ENCODE assay signal across 3 cellular contexts in genomic region chr17:75915268-75915667, GRCh38.
TF ChIP-seq lines count a peak whose summit lies in the region.

No MANE protein-coding gene starts in this region.

TF ChIP-seq in HCT116, 20 proteins besides CTCF, POLR2A, EP300 and RAD21:
- TF ChIP-seq ZBTB33 (IDR thresholded peaks at IDR 0.05; ENCODE audit: extremely low read depth, insufficient replicate concordance, low read length): no peak
- no peak for TF ChIP-seq EGR1 (IDR thresholded peaks at IDR 0.05; ENCODE audit: low read depth)
- TF ChIP-seq POLR2AphosphoS5 (IDR thresholded peaks at IDR 0.05; ENCODE audit: low read depth, low read length): no peak
- TF ChIP-seq ZFX (IDR thresholded peaks at IDR 0.05): no peak
- TF ChIP-seq SIN3A (IDR thresholded peaks at IDR 0.05; ENCODE audit: low read depth): no peak
- TF ChIP-seq JUND (IDR thresholded peaks at IDR 0.05): no peak
- no peak for TF ChIP-seq YY1 (IDR thresholded peaks at IDR 0.05; ENCODE audit: extremely low read depth, insufficient replicate concordance, low read depth, low read length)
- TF ChIP-seq EZH2 (IDR thresholded peaks at IDR 0.05): no peak
- TF ChIP-seq SP1 (IDR thresholded peaks at IDR 0.05; ENCODE audit: low read depth): no peak
- TF ChIP-seq EZH2phosphoT487 (IDR thresholded peaks at IDR 0.05; ENCODE audit: borderline replicate concordance): no peak
- TF ChIP-seq FOSL1 (IDR thresholded peaks at IDR 0.05; ENCODE audit: low read depth): no peak
- TF ChIP-seq TCF7L2 (IDR thresholded peaks at IDR 0.05; ENCODE audit: borderline replicate concordance, extremely low read depth, insufficient read depth, insufficient read length): no peak
- TF ChIP-seq SRF (IDR thresholded peaks at IDR 0.05; ENCODE audit: low read depth): no peak
- no peak for TF ChIP-seq CBX3 (IDR thresholded peaks at IDR 0.05; ENCODE audit: low read depth)

TF ChIP-seq in WTC11, 78 proteins besides CTCF, POLR2A, EP300 and RAD21:
- TF ChIP-seq CDX4 (CRISPR knock-in tag; IDR thresholded peaks at IDR 0.05; ENCODE audit: borderline replicate concordance) (no peak), NR3C1 (CRISPR knock-in tag; conservative IDR thresholded peaks at IDR 0.05; ENCODE audit: low read depth) (no peak), E2F1 (CRISPR knock-in tag; IDR thresholded peaks at IDR 0.05) (no peak), ZSCAN18 (CRISPR knock-in tag; IDR thresholded peaks at IDR 0.05) (no peak), TP53 (CRISPR knock-in tag; IDR thresholded peaks at IDR 0.05) (no peak), ZNF138 (CRISPR knock-in tag; conservative IDR thresholded peaks at IDR 0.05) (no peak), E2F4 (CRISPR knock-in tag; IDR thresholded peaks at IDR 0.05; ENCODE audit: borderline replicate concordance, low read depth) (no peak), SMAD3 (CRISPR knock-in tag; IDR thresholded peaks at IDR 0.05; ENCODE audit: borderline replicate concordance) (no peak), NR1H2 (CRISPR knock-in tag; IDR thresholded peaks at IDR 0.05) (no peak), MYBL2 (CRISPR knock-in tag; IDR thresholded peaks at IDR 0.05) (no peak), IRF2 (CRISPR knock-in tag; IDR thresholded peaks at IDR 0.05; ENCODE audit: borderline replicate concordance, low read depth) (no peak), ZNF281 (CRISPR knock-in tag; IDR thresholded peaks at IDR 0.05) (no peak), KAT7 (CRISPR knock-in tag; IDR thresholded peaks at IDR 0.05; ENCODE audit: borderline replicate concordance) (no peak), RORB (CRISPR knock-in tag; IDR thresholded peaks at IDR 0.05) (no peak), MXD4 (CRISPR knock-in tag; IDR thresholded peaks at IDR 0.05; ENCODE audit: borderline replicate concordance) (no peak)
TF ChIP-seq in WTC11: peak in this region for 0.

TF ChIP-seq in SK-N-SH, 30 proteins besides CTCF, POLR2A, EP300 and RAD21:
- TF ChIP-seq IRF3 (IDR thresholded peaks at IDR 0.05; ENCODE audit: low read depth, low read length) (no peak), PBX3 (IDR thresholded peaks at IDR 0.05) (no peak), MAX (IDR thresholded peaks at IDR 0.05; ENCODE audit: low read depth) (no peak), POLR2AphosphoS5 (IDR thresholded peaks at IDR 0.05; ENCODE audit: low read depth, low read length) (no peak), REST (IDR thresholded peaks at IDR 0.05; ENCODE audit: low read depth, low read length) (no peak), FOSL2 (IDR thresholded peaks at IDR 0.05; ENCODE audit: borderline replicate concordance, low read depth) (no peak), GABPA (IDR thresholded peaks at IDR 0.05; ENCODE audit: low read depth) (no peak), TEAD4 (IDR thresholded peaks at IDR 0.05; ENCODE audit: borderline replicate concordance, insufficient read depth) (no peak), GATA2 (CRISPR knock-in tag; IDR thresholded peaks at IDR 0.05) (no peak), MXI1 (IDR thresholded peaks at IDR 0.05; ENCODE audit: low read depth, low read length) (no peak), RXRA (IDR thresholded peaks at IDR 0.05; ENCODE audit: borderline replicate concordance, low read depth) (no peak), ZBTB33 (IDR thresholded peaks at IDR 0.05; ENCODE audit: borderline replicate concordance, low read depth) (no peak), SMC3 (IDR thresholded peaks at IDR 0.05; ENCODE audit: low read depth, low read length) (no peak)
TF ChIP-seq in SK-N-SH: peak in this region for 0.
